Comparison of ENCODE assay signal across 6 cellular contexts in the genomic region with DNA sequence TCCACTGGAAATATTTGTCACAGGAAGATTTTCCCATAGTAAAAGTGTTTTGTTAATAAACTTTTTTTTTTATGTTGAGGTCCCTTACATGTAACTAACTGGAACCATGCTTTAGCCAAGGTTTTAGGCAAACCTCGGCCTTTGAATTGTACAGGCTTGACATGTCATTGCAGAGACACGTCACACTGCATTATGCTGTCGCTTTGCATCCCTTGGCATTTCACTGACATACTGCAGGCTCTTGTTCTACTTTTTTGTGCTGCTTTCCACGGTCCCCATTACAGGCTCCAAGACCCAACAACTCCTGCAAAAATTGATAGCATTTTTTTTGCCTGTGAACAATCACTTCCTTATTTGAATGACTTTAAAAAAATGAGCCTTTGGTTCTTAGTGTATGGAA.
DNase-seq lines count a peak whose midpoint lies in the region; ATAC-seq and TF ChIP-seq lines count a peak whose summit lies in the region.
"Not testable (repeated sequence)": the region's sequence is repeated elsewhere in the genome, so short reads cannot be mapped to it uniquely, and the experiment has no call there.

No MANE protein-coding gene starts in this region.

- not testable (repeated sequence) for H3K4me3 ChIP-seq in neural cell (ENCODE audit: low read length)

- H3K9me3 ChIP-seq in neural cell (ENCODE audit: low read length) = not testable (repeated sequence)

- H3K9ac ChIP-seq in neural cell (ENCODE audit: low read length) = not testable (repeated sequence)

- H3K27me3 ChIP-seq in neural cell (ENCODE audit: insufficient read depth, low read depth, low read length) = not testable (repeated sequence)

- not testable (repeated sequence) for H2AFZ ChIP-seq in neural cell (ENCODE audit: low read depth, low read length)

- H4K20me1 ChIP-seq in neural cell (ENCODE audit: insufficient read depth) = not testable (repeated sequence)

- TF ChIP-seq RAD21 in neural cell (conservative IDR thresholded peaks at IDR 0.05) = not testable (repeated sequence)

- DNase-seq in KBM-7 (peak; percentile 0), SK-N-DZ (ENCODE audit: low spot score) (peak; percentile 84), foreskin melanocyte (peak; percentile 2), retina (peak; percentile 30)

- H3F3A ChIP-seq in neural cell (ENCODE audit: insufficient read depth, low read length, poor library complexity, severe bottlenecking) = not testable (repeated sequence)

- H3K4me2 ChIP-seq in neural cell (ENCODE audit: low read length) = not testable (repeated sequence)

- in situ Hi-C loops in KBM-7 (cut with MboI; ENCODE audit: low pct_unique_long_range_greater_than_20kb, low sequenced_read_pairs) = not testable (repeated sequence)

- H3K79me2 ChIP-seq in neural cell (replicated peaks; ENCODE audit: insufficient read depth, low read length) = not testable (repeated sequence)

- TF ChIP-seq CTCF in neural cell (IDR thresholded peaks at IDR 0.05; ENCODE audit: poor library complexity, severe bottlenecking) = not testable (repeated sequence)

- H3K36me3 ChIP-seq in neural cell (ENCODE audit: insufficient read depth, low read length) = not testable (repeated sequence)

- H3K9me2 ChIP-seq in neural cell (ENCODE audit: insufficient read depth, low read length) = not testable (repeated sequence)

- H3K27ac ChIP-seq in neural cell (ENCODE audit: low read length) = not testable (repeated sequence)

- ATAC-seq in SK-N-SH treated with all-trans-retinoic acid at 6 μM for 48 hours = peak; percentile 63; the same call in 2 of the 3 replicates

- peak; percentile 16 for TF ChIP-seq EP300 in neural cell (conservative IDR thresholded peaks at IDR 0.05; ENCODE audit: poor library complexity, severe bottlenecking)

TF ChIP-seq in SK-N-SH treated with all-trans-retinoic acid at 6 μM for 48 hours, 23 proteins besides CTCF, POLR2A, EP300 and RAD21:
- peak; percentile 28; the same call in 1 of the 2 replicates for TF ChIP-seq TCF4 (CRISPR knock-in tag; IDR thresholded peaks at IDR 0.05; ENCODE audit: borderline replicate concordance)

Comparison
In these comparisons a context has a peak if more than half of its experiments do, and no peak if none do; other contexts are left out.
1. DNase-seq: peak in every context shown above with its lines; median percentile 84 in SK-N-DZ; 30 in retina; 2 in foreskin melanocyte; 0 in KBM-7.